In the genomic region with DNA sequence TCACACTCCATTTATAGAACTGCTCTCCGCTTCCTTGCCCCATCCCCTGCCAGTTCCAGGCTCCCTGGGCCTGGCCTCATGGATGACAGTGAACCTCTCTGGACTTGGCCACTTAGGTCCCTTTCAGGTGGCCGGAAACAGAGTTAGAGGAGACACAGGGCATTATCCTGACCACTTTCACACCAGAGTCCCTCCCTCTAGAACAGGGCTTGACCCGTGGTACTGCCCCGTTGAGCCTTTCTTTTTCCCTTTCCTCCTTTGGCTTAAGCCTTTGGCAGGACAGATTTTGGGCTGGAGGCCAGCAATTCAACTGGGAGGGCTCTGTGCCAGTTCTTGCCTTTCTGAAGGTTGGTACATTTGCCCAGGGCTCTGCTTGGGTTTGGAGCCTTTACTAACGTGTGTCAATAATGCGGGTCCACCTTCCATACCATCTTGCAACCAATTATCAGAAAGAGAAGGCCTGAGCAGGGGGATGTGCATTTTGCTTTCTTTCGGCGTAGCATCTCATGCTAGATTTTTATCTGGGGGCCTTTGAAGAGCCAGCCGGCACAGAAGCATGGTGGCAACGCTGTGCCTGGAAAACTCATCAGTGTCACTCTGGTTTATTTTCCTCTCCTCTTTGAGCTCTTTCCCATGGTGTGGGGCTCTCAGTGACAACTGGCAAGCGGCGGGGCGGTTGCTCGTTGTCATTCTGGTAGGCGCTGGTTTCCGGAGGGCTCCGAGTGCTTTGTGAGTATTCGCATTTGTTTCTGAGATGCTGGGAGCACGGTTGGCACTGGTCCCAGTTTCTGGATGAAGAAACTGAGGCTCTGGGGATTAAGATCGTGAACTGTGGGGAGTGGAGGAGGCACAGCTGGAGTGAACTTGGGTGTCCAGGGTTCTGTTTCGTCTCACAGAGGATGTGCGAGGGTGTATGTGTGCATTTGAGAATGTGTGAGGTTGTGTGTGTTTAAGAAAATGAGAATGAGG, we compare ENCODE assay signal across 9 cellular contexts. TPM values are rescaled to one million over a fixed set of nuclear protein-coding genes. Genes with fewer than 3 reads are reported as not detected.
DNase-seq lines count a peak whose midpoint lies in the region; ATAC-seq and TF ChIP-seq lines count a peak whose summit lies in the region.
"Had no signal": no experiment of that assay in that cellular context is flagged by ENCODE, and none has a peak within 500 bp of the region (broad histone marks: within the 10 kb centered on the region; RNA-seq: fewer than 3 reads in every experiment).

No MANE protein-coding gene starts in this region.

- DNase-seq in G401 (ENCODE audit: low spot score) = peak; percentile 95
- peak; percentile 56 for DNase-seq in SK-N-SH
- DNase-seq in fibroblast of villous mesenchyme (ENCODE audit: low read depth) = peak; percentile 69
- peak; percentile 94 for DNase-seq in pons (ENCODE audit: low spot score)
- no peak for DNase-seq in NCI-H510A treated with DMSO at 0.1 percent for 48 hours (lab: John Stamatoyannopoulos, UW)
- no peak for DNase-seq in NCI-H748 treated with DMSO at 0.1 percent for 48 hours (lab: John Stamatoyannopoulos, UW)
- no peak for DNase-seq in activated gamma-delta T cell treated with Interleukin-2 at 50 U/mL for 16 hours
- DNase-seq: activated B cell treated with CpG ODN at 0.5 μM for 24 hours had no signal

- no peaks in the 10 kb centered on the region for H3K9me3 ChIP-seq in SK-N-SH

- CTCF ChIA-PET in SK-N-SH (lab: Yijun Ruan, JAX) = no interaction called here

- POLR2A ChIA-PET in SK-N-SH (lab: Yijun Ruan, JAX) = no interaction called here

- WGBS in SK-N-SH (ENCODE audit: low lambda C conversion rate) = 75% methylated on average over 22 of the region's 22 CpGs

- H3K79me2 ChIP-seq in SK-N-SH (ENCODE audit: insufficient read depth) = no peaks in the 10 kb centered on the region

- peak overlapping the region in 1 of 2 experiments; percentile 68; a peak in 3 of 4 replicates for H3K27ac ChIP-seq in SK-N-SH (ENCODE audit: low read depth in 2 of 2, low read length in 1 of 2)

- no peaks in the 10 kb centered on the region for H3K27me3 ChIP-seq in SK-N-SH (ENCODE audit: insufficient read depth)

- in situ Hi-C loops in G401 (cut with HindIII; ENCODE audit: low sequenced_read_pairs) = no loop called here

- no peak overlapping the region for H3K9ac ChIP-seq in SK-N-SH

- peaks cover 3% of the 10 kb centered on the region for H3F3A ChIP-seq in SK-N-SH (replicated peaks; ENCODE audit: insufficient read depth)

- TF ChIP-seq CTCF in SK-N-SH (IDR thresholded peaks at IDR 0.05) (no peak), fibroblast of villous mesenchyme (IDR thresholded peaks at IDR 0.05; ENCODE audit: insufficient read depth, low read depth, low read length) (no peak)

- no peaks in the 10 kb centered on the region for H3K9me2 ChIP-seq in SK-N-SH

- no peak for ATAC-seq in HG03565 (IDR thresholded peaks at IDR 0.05; ENCODE audit: unreplicated experiment)

- H3K4me3 ChIP-seq in SK-N-SH (ENCODE audit: low read depth in 2 of 2, low read length in 1 of 2) (no peak overlapping the region), fibroblast of villous mesenchyme (ENCODE audit: low read depth, low read length) (no peak overlapping the region)

- H3K4me2 ChIP-seq in SK-N-SH = peak overlapping the region; percentile 37; the same call in 1 of the 2 replicates

- TF ChIP-seq RAD21 in SK-N-SH (IDR thresholded peaks at IDR 0.05; ENCODE audit: low read length) = peak; percentile 5; the same call in 1 of the 2 replicates

- no peaks in the 10 kb centered on the region for H3K36me3 ChIP-seq in SK-N-SH (replicated peaks in 1 of 2; ENCODE audit: control insufficient read depth in 1 of 2, insufficient read depth in 2 of 2, low read length in 1 of 2)

- H3K4me1 ChIP-seq in SK-N-SH (ENCODE audit: control insufficient read depth in 1 of 2, insufficient read depth in 2 of 2, low read depth in 1 of 2, low read length in 1 of 2) = peaks cover 37 to 65% of the 10 kb centered on the region in 2 experiments

- no peaks in the 10 kb centered on the region for H4K20me1 ChIP-seq in SK-N-SH (ENCODE audit: insufficient read depth)

- no peak overlapping the region for H2AFZ ChIP-seq in SK-N-SH (ENCODE audit: low read depth)

- TF ChIP-seq EP300 in SK-N-SH (IDR thresholded peaks at IDR 0.05; ENCODE audit: borderline replicate concordance in 1 of 2, low read depth in 1 of 2, low read length in 1 of 2) = peak in 1 of 2 experiments; percentile 43; a peak in 1 of 4 replicates

TF ChIP-seq in SK-N-SH, 30 proteins besides CTCF, POLR2A, EP300 and RAD21 (continues in another document):
- TF ChIP-seq CHD2 (IDR thresholded peaks at IDR 0.05; ENCODE audit: low read length, partially characterized antibody) = no peak
- peak; percentile 83 for TF ChIP-seq NFIC (IDR thresholded peaks at IDR 0.05; ENCODE audit: borderline replicate concordance)
- TF ChIP-seq TEAD4 (IDR thresholded peaks at IDR 0.05; ENCODE audit: borderline replicate concordance, insufficient read depth) = no peak
- TF ChIP-seq FOXJ3 (CRISPR knock-in tag; IDR thresholded peaks at IDR 0.05) = no peak
- TF ChIP-seq NRF1 (IDR thresholded peaks at IDR 0.05; ENCODE audit: low read depth, low read length) = no peak
- TF ChIP-seq, protein P1, sequence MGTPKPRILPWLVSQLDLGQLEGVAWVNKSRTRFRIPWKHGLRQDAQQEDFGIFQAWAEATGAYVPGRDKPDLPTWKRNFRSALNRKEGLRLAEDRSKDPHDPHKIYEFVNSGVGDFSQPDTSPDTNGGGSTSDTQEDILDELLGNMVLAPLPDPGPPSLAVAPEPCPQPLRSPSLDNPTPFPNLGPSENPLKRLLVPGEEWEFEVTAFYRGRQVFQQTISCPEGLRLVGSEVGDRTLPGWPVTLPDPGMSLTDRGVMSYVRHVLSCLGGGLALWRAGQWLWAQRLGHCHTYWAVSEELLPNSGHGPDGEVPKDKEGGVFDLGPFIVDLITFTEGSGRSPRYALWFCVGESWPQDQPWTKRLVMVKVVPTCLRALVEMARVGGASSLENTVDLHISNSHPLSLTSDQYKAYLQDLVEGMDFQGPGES (IDR thresholded peaks at IDR 0.05; ENCODE audit: low read depth, low read length) = no peak
- TF ChIP-seq GATA2 (CRISPR knock-in tag; IDR thresholded peaks at IDR 0.05) = peak; percentile 53; the same call in 1 of the 2 replicates
- TF ChIP-seq TAF1 (IDR thresholded peaks at IDR 0.05; ENCODE audit: borderline replicate concordance, low read depth, low read length) = no peak
- no peak for TF ChIP-seq POLR2AphosphoS5 (IDR thresholded peaks at IDR 0.05; ENCODE audit: low read depth, low read length)
- no peak for TF ChIP-seq RCOR1 (IDR thresholded peaks at IDR 0.05; ENCODE audit: low read length)
- no peak for TF ChIP-seq JUND (IDR thresholded peaks at IDR 0.05)
- TF ChIP-seq RFX5 (IDR thresholded peaks at IDR 0.05; ENCODE audit: low read length) = no peak
- TF ChIP-seq MXI1 (IDR thresholded peaks at IDR 0.05; ENCODE audit: low read depth, low read length) = peak; percentile 62
- no peak for TF ChIP-seq MEF2A (IDR thresholded peaks at IDR 0.05; ENCODE audit: borderline replicate concordance, low read depth)
- TF ChIP-seq, protein P2, sequence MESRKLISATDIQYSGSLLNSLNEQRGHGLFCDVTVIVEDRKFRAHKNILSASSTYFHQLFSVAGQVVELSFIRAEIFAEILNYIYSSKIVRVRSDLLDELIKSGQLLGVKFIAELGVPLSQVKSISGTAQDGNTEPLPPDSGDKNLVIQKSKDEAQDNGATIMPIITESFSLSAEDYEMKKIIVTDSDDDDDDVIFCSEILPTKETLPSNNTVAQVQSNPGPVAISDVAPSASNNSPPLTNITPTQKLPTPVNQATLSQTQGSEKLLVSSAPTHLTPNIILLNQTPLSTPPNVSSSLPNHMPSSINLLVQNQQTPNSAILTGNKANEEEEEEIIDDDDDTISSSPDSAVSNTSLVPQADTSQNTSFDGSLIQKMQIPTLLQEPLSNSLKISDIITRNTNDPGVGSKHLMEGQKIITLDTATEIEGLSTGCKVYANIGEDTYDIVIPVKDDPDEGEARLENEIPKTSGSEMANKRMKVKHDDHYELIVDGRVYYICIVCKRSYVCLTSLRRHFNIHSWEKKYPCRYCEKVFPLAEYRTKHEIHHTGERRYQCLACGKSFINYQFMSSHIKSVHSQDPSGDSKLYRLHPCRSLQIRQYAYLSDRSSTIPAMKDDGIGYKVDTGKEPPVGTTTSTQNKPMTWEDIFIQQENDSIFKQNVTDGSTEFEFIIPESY (IDR thresholded peaks at IDR 0.05; ENCODE audit: borderline replicate concordance, low read depth) = no peak
- no peak for TF ChIP-seq ELF1 (IDR thresholded peaks at IDR 0.05)
- no peak; the same call in 1 of the 2 replicates for TF ChIP-seq PBX3 (IDR thresholded peaks at IDR 0.05)
- TF ChIP-seq TCF12 (IDR thresholded peaks at IDR 0.05) = no peak
- no peak for TF ChIP-seq YY1 (IDR thresholded peaks at IDR 0.05; ENCODE audit: low read depth)

RNA-seq across cellular contexts. Expression of gene TPCN1, which starts 23.0 kb away (rescaled TPM):
- 6.9 and 14.3 TPM in 2 replicates for total RNA-seq in G401 (2014; rRNA removed; shearing (Covaris generic))
- 10.3 and 15.7 TPM in 2 replicates for polyA plus RNA-seq in SK-N-SH (2012; rRNA removed)
- polyA plus RNA-seq in SK-N-SH (2012; cell fraction: cytosol; rRNA removed) = 7.0 and 10.7 TPM in 2 replicates
- polyA plus RNA-seq in SK-N-SH (2012; cell fraction: nucleus; rRNA removed) = 57.8 and 62.3 TPM in 2 replicates
- 15.8 and 25.9 TPM in 2 replicates for total RNA-seq in fibroblast of villous mesenchyme

RNA-seq across cellular contexts. Expression of gene RITA1, which starts 58.8 kb away (rescaled TPM):
- total RNA-seq in G401 (2014; rRNA removed; shearing (Covaris generic)) = 63.7 and 69.2 TPM in 2 replicates
- polyA plus RNA-seq in SK-N-SH (2012; rRNA removed) = 18.7 and 21.1 TPM in 2 replicates
- 12.7 and 19.1 TPM in 2 replicates for polyA plus RNA-seq in SK-N-SH (2012; cell fraction: cytosol; rRNA removed)
- 13.0 and 15.6 TPM in 2 replicates for polyA plus RNA-seq in SK-N-SH (2012; cell fraction: nucleus; rRNA removed)
- total RNA-seq in fibroblast of villous mesenchyme = 22.5 and 27.6 TPM in 2 replicates

RNA-seq across cellular contexts. Expression of gene DDX54, which starts 59.0 kb away (rescaled TPM):
- 63.1 and 130 TPM in 2 replicates for total RNA-seq in G401 (2014; rRNA removed; shearing (Covaris generic))
- polyA plus RNA-seq in SK-N-SH (2012; rRNA removed) = 56.5 and 69.9 TPM in 2 replicates
- polyA plus RNA-seq in SK-N-SH (2012; cell fraction: cytosol; rRNA removed) = 43.6 and 43.8 TPM in 2 replicates
- 113 and 236 TPM in 2 replicates for polyA plus RNA-seq in SK-N-SH (2012; cell fraction: nucleus; rRNA removed)
- total RNA-seq in fibroblast of villous mesenchyme = 33.7 and 37.0 TPM in 2 replicates

Comparison
In these comparisons a context has a peak if more than half of its experiments do, and no peak if none do; other contexts are left out.
1. DNase-seq: peak in G401 (single experiment), SK-N-SH (single experiment), fibroblast of villous mesenchyme (single experiment) and pons (single experiment); none in NCI-H510A treated with DMSO at 0.1 percent for 48 hours (single experiment), NCI-H748 treated with DMSO at 0.1 percent for 48 hours (single experiment) and activated gamma-delta T cell treated with Interleukin-2 at 50 U/mL for 16 hours (single experiment).